ENCODE assay signal across 8 cellular contexts in the genomic region with DNA sequence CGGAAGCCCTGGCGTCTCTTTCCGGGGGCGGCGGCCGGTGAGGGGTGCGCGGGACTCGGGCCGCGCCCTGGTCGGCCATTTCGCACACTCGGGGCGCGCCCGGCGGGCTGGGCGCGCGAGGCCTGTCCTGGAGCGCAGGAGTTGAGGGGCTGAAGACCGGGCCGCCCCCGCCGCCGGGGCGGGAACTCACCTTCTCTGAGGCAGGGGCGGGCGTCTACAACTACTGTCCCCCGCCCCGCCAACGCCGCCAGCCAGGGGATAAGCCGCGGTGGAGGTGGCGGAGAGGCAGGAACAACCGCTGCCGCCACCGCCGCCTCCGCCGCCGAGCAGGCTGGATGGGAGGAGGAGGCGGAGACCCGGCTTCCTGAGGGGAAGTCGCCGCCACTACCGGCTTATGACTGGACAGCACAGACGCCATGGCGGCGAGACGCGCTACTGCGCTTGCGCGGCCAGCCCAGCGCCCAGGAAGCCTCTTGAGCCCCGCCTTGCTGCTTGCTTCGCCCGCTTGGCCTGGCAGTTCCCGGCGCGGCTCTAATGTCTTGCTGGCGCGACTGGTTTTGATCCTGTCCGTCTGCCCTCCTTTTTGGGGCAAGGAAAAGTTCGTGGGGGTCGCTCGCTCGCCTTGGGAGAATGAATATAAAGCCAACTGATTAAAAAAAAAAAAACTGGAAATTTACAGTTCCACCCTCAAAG. TPM values are rescaled to one million over a fixed set of nuclear protein-coding genes. Genes with fewer than 3 reads are reported as not detected.
DNase-seq lines count a peak whose midpoint lies in the region; ATAC-seq and TF ChIP-seq lines count a peak whose summit lies in the region.

A gene (minus strand): TSS at position 348 of the 693 bp plus-strand sequence. CDS start 27,220 bp downstream, outside the sequence.

- DNase-seq in GM06990 (ENCODE audit: extremely low read depth, insufficient read length), result peak; percentile 100
- peak; percentile 99 for DNase-seq in NB4 (ENCODE audit: low read depth)
- peak; percentile 94 for DNase-seq in SK-N-DZ (ENCODE audit: low spot score)
- peak; percentile 94 for DNase-seq in activated naive CD4-positive, alpha-beta T cell treated with anti-CD3 and anti-CD28 coated beads for 36 hours

- H3K27me3 Mint-ChIP-seq in activated naive CD4-positive, alpha-beta T cell treated with anti-CD3 and anti-CD28 coated beads for 36 hours (ENCODE audit: low read depth), result no peaks in the 10 kb centered on the region

- intact Hi-C loops in activated naive CD4-positive, alpha-beta T cell treated with anti-CD3 and anti-CD28 coated beads for 36 hours (cut with micrococcal nuclease), result loop anchor here (2.0 to 10.0 kb wide), 5 partner anchors 37 to 707 kb away; a partner anchor contains a TSS

- H3K9me3 ChIP-seq in gastroesophageal sphincter (no peaks in the 10 kb centered on the region), neutrophil (no peaks in the 10 kb centered on the region)

- TF ChIP-seq CTCF in GM06990 (IDR thresholded peaks at IDR 0.05; ENCODE audit: insufficient read depth, low read length, poor library complexity, severe bottlenecking) (no peak), NB4 (IDR thresholded peaks at IDR 0.05; ENCODE audit: low read depth, low read length) (no peak), gastroesophageal sphincter (IDR thresholded peaks at IDR 0.05) (peak in 1 of 4 experiments; percentile 45), neutrophil (IDR thresholded peaks at IDR 0.05) (peak; percentile 65), subcutaneous adipose tissue (IDR thresholded peaks at IDR 0.05; ENCODE audit: low read depth) (no peak)

- H3K9me3 Mint-ChIP-seq in activated naive CD4-positive, alpha-beta T cell treated with anti-CD3 and anti-CD28 coated beads for 36 hours, result no peaks in the 10 kb centered on the region

- TF ChIP-seq POLR2A in NB4 (IDR thresholded peaks at IDR 0.05; ENCODE audit: extremely low read depth, insufficient read length) (peak; percentile 90), gastroesophageal sphincter (IDR thresholded peaks at IDR 0.05) (peak; percentile 93 to 95)

- H3K4me1 ChIP-seq in gastroesophageal sphincter, result peaks cover 0 to 46% (median 3%) of the 10 kb centered on the region in 3 donors
- peaks cover 41 to 47% of the 10 kb centered on the region in 2 experiments for H3K4me1 ChIP-seq in neutrophil (ENCODE audit: control insufficient read depth in 1 of 2, insufficient read depth in 1 of 2, low read depth in 1 of 2, low read length in 1 of 2)

- H3K27ac ChIP-seq in gastroesophageal sphincter, result peak within 1 kb of the TSS; percentile 92 to 97 (median 96)
- H3K27ac ChIP-seq in neutrophil, result peak within 1 kb of the TSS; percentile 97

- CTCF ChIA-PET in activated naive CD4-positive, alpha-beta T cell treated with anti-CD3 and anti-CD28 coated beads for 36 hours (lab: Charles Lee), result interaction anchor here (1.7 kb wide), 1 partner anchor 104 kb away, joined by 5 read pairs; no protein-coding TSS in a partner anchor

- H3K27me3 ChIP-seq in GM06990 (replicated peaks; ENCODE audit: control insufficient read depth, insufficient read depth, low read length), result no peaks in the 10 kb centered on the region
- H3K27me3 ChIP-seq in gastroesophageal sphincter, result no peaks in the 10 kb centered on the region
- H3K27me3 ChIP-seq in neutrophil, result no peaks in the 10 kb centered on the region

- peaks cover 62% of the 10 kb centered on the region for H3K4me1 Mint-ChIP-seq in activated naive CD4-positive, alpha-beta T cell treated with anti-CD3 and anti-CD28 coated beads for 36 hours (ENCODE audit: low read depth)

- H3K36me3 Mint-ChIP-seq in activated naive CD4-positive, alpha-beta T cell treated with anti-CD3 and anti-CD28 coated beads for 36 hours (ENCODE audit: low read depth), result peaks cover 18% of the 10 kb centered on the region

- H3K4me3 ChIP-seq in GM06990 (replicated peaks; ENCODE audit: low read depth, low read length) (peak within 1 kb of the TSS; percentile 68), NB4 (ENCODE audit: low read depth, low read length) (peak within 1 kb of the TSS; percentile 89), gastroesophageal sphincter (peak within 1 kb of the TSS; percentile 88 to 92), neutrophil (ENCODE audit: low read depth in 1 of 2, low read length in 1 of 2) (peak within 1 kb of the TSS; percentile 92 to 93)

- H3K36me3 ChIP-seq in GM06990 (ENCODE audit: control insufficient read depth, insufficient read depth, low read length), result no peaks in the 10 kb centered on the region
- no peaks in the 10 kb centered on the region for H3K36me3 ChIP-seq in gastroesophageal sphincter
- H3K36me3 ChIP-seq in neutrophil, result no peaks in the 10 kb centered on the region

- H3K4me3 Mint-ChIP-seq in activated naive CD4-positive, alpha-beta T cell treated with anti-CD3 and anti-CD28 coated beads for 36 hours, result peak within 1 kb of the TSS; percentile 99

- 0% methylated on average over 1 to 17 of the region's 71 CpGs for WGBS in gastroesophageal sphincter (ENCODE audit: low coverage in 1 of 2), 2 donors

- ATAC-seq in HG02571 (IDR thresholded peaks at IDR 0.05; ENCODE audit: unreplicated experiment) (peak; percentile 94), gastroesophageal sphincter (peak; percentile 97)

- no peak for TF ChIP-seq EP300 in gastroesophageal sphincter (IDR thresholded peaks at IDR 0.05)

- H3K27ac Mint-ChIP-seq in activated naive CD4-positive, alpha-beta T cell treated with anti-CD3 and anti-CD28 coated beads for 36 hours, result peak within 1 kb of the TSS; percentile 98

RNA-seq across cellular contexts. Expression of the gene that starts here (rescaled TPM):
- polyA plus RNA-seq in SK-N-DZ (2014; cell fraction: cytosol; rRNA removed), result 11.0 and 12.2 TPM in 2 replicates
- polyA plus RNA-seq in SK-N-DZ (2014; cell fraction: nucleus; rRNA removed), result 10.0 and 10.6 TPM in 2 replicates
- 1 to 10 TPM; 2.4 to 2.5 TPM for total RNA-seq in activated naive CD4-positive, alpha-beta T cell treated with anti-CD3 and anti-CD28 coated beads for 36 hours
- total RNA-seq in gastroesophageal sphincter (10 to 100 TPM; 28.3 to 45.3 (median 32.9) TPM), subcutaneous adipose tissue (10 to 100 TPM; 35.7 to 61.0 (median 51.5) TPM)

Comparison
In these comparisons a context has a peak if more than half of its experiments do, and no peak if none do; other contexts are left out.
1. Peak in every context shown above with its lines: DNase-seq, ATAC-seq, H3K4me3 ChIP-seq and H3K27ac ChIP-seq.
2. RNA of the gene that starts here (total RNA-seq): 35.7 to 61.0 TPM in subcutaneous adipose tissue and 28.3 to 45.3 TPM in gastroesophageal sphincter; 2.4 to 2.5 TPM in activated naive CD4-positive, alpha-beta T cell treated with anti-CD3 and anti-CD28 coated beads for 36 hours; every median in the first group is over 4 times any median in the second.